Comparison of ENCODE assay signal across 1 cellular context in the genomic region with DNA sequence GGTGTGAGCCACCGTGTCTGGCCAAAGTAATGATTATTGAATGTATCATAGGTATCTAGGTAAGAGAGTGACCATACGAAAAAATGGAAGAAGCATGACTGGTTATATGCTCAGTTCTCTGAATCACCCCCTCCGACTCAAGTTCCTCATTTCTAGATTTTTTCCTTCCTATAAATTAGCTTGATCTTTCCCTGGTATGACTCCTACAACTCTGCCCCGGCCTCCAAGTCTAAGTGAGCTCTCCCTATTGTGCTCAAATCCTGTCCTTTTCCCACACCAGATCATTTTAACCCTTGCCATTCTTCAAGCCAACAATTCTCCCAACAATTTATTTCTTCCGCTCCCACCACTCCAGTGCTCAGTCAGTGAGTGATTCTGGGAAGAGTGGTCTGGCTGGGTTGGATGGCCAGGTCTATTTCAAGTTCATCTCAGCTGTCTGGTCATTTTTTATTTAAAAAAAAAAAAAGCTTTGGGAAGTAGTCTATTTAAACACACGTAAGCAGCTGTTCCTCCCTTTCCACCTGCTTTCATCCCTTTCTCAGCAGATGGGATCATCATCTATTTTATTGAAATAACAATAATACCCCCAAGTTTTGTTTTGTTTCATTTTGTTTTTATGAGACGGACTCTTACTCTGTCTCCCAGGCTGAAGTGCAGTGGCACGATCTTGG.
TF ChIP-seq lines count a peak whose summit lies in the region.

No MANE protein-coding gene starts in this region.

TF ChIP-seq in IMR-90, 13 proteins besides CTCF, POLR2A, EP300 and RAD21:
- TF ChIP-seq MAFK (IDR thresholded peaks at IDR 0.05; ENCODE audit: low read depth, low read length): no peak
- no peak for TF ChIP-seq CHD1 (IDR thresholded peaks at IDR 0.05; ENCODE audit: low read depth, low read length)
- TF ChIP-seq MXI1 (IDR thresholded peaks at IDR 0.05; ENCODE audit: borderline replicate concordance, low read depth, low read length): no peak
- TF ChIP-seq BHLHE40 (IDR thresholded peaks at IDR 0.05; ENCODE audit: low read depth, low read length): no peak
- TF ChIP-seq, protein P1, sequence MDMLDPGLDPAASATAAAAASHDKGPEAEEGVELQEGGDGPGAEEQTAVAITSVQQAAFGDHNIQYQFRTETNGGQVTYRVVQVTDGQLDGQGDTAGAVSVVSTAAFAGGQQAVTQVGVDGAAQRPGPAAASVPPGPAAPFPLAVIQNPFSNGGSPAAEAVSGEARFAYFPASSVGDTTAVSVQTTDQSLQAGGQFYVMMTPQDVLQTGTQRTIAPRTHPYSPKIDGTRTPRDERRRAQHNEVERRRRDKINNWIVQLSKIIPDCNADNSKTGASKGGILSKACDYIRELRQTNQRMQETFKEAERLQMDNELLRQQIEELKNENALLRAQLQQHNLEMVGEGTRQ (IDR thresholded peaks at IDR 0.05; ENCODE audit: low read depth, low read length): no peak
- no peak for TF ChIP-seq SMC3 (IDR thresholded peaks at IDR 0.05; ENCODE audit: low read depth, low read length)
- TF ChIP-seq FOS (IDR thresholded peaks at IDR 0.05; ENCODE audit: low read depth, low read length): no peak
- no peak for TF ChIP-seq RFX5 (IDR thresholded peaks at IDR 0.05; ENCODE audit: low read depth, low read length)
- TF ChIP-seq ELK1 (IDR thresholded peaks at IDR 0.05; ENCODE audit: borderline replicate concordance, low read depth, low read length): no peak
- no peak for TF ChIP-seq NFE2L2 (IDR thresholded peaks at IDR 0.05; ENCODE audit: low read depth, low read length)
- TF ChIP-seq RCOR1 (IDR thresholded peaks at IDR 0.05; ENCODE audit: insufficient replicate concordance, low read length): no peak
- no peak for TF ChIP-seq MAZ (IDR thresholded peaks at IDR 0.05; ENCODE audit: borderline replicate concordance, low read depth, low read length)
- TF ChIP-seq CEBPB (IDR thresholded peaks at IDR 0.05; ENCODE audit: low read depth, low read length): no peak
